In the genomic region with DNA sequence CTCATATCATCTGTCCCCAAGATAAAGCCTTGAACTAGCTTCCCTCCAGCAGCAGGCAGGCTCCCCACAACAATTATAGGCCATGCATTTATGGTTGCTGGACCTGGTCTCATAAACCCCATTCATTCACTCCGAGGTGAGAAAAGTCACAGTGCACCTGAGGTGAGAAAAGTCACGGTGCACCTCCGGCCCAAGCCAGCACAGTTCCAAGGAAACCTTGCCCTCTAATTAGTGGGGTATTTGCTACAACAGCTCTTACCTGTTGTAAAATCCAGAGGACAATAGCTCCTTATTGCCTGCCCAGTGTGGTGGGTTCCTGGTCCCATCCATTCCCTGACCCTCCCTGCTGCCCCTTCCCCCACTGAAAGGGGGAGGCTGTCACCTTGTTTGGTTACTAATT, we compare ENCODE assay signal across 22 cellular contexts.
A peak's percentile ranks its signal among the peaks of the same experiment; 100 is the strongest.
DNase-seq lines count a peak whose midpoint lies in the region; ATAC-seq and TF ChIP-seq lines count a peak whose summit lies in the region.
"Had no signal": no experiment of that assay in that cellular context is flagged by ENCODE, and none has a peak within 500 bp of the region (broad histone marks: within the 10 kb centered on the region; RNA-seq: fewer than 3 reads in every experiment).

No MANE protein-coding gene starts in this region.

- POLR2A ChIA-PET in CD8-positive, alpha-beta T cell (lab: Charles Lee), result no interaction called here

- peaks cover 62% of the 10 kb centered on the region for H3K27me3 Mint-ChIP-seq in CD8-positive, alpha-beta T cell (ENCODE audit: low read depth)
- H3K27me3 Mint-ChIP-seq in HFFc6 (ENCODE audit: insufficient read depth), result peaks cover 2% of the 10 kb centered on the region; the same call in 1 of the 2 replicates
- H3K27me3 Mint-ChIP-seq in endodermal cell (ENCODE audit: insufficient read depth), result peaks cover 84% of the 10 kb centered on the region
- no peaks in the 10 kb centered on the region for H3K27me3 Mint-ChIP-seq in osteocyte (ENCODE audit: unreplicated experiment)

- TF ChIP-seq CTCF in CD8-positive, alpha-beta T cell (IDR thresholded peaks at IDR 0.05), result no peak
- TF ChIP-seq CTCF in HFFc6 (IDR thresholded peaks at IDR 0.05), result no peak
- no peak for TF ChIP-seq CTCF in endodermal cell (conservative IDR thresholded peaks at IDR 0.05)
- TF ChIP-seq CTCF in osteocyte (IDR thresholded peaks at IDR 0.05), result no peak

- intact Hi-C loops in CD8-positive, alpha-beta T cell (cut with DNase I, micrococcal nuclease), result no loop called here

- peaks cover 32% of the 10 kb centered on the region for H3K4me1 ChIP-seq in CD8-positive, alpha-beta T cell (ENCODE audit: insufficient read depth, low read length)
- peaks cover under 1% of the 10 kb centered on the region for H3K4me1 ChIP-seq in endodermal cell (ENCODE audit: control insufficient read depth, insufficient read depth, low read length)

- H3K9ac ChIP-seq in endodermal cell (ENCODE audit: extremely low read depth, low read length, poor library complexity, severe bottlenecking), result no peak overlapping the region

- ATAC-seq in CD8-positive, alpha-beta T cell, result no peak
- ATAC-seq: activated CD4-positive, CD25-positive, alpha-beta regulatory T cell treated with anti-CD3 and anti-CD28 coated beads, Interleukin-2, amount 50 U/mL, for 24 hours; activated T-helper 17 cell treated with anti-CD3 and anti-CD28 coated beads, Interleukin-2, amount 50 U/mL, for 72 hours; K562; left lobe of liver; stimulated activated effector memory CD8-positive, alpha-beta T cell treated with anti-CD3 and anti-CD28 coated beads, Interleukin-12 subunit alpha, Interleukin-12 subunit beta, amount 100 ng/mL, for 72 hours had no signal

- H3K4me3 Mint-ChIP-seq in CD8-positive, alpha-beta T cell, result peak overlapping the region; percentile 86
- H3K4me3 Mint-ChIP-seq in HFFc6 (peak overlapping the region; percentile 92), endodermal cell (no peak overlapping the region), osteocyte (ENCODE audit: unreplicated experiment) (no peak overlapping the region)

- H3K27me3 ChIP-seq in CD8-positive, alpha-beta T cell (ENCODE audit: insufficient read depth, low read length), result peaks cover 32% of the 10 kb centered on the region
- H3K27me3 ChIP-seq in endodermal cell (ENCODE audit: control insufficient read depth, insufficient read depth, low read length, poor library complexity, severe bottlenecking), result peaks cover 68% of the 10 kb centered on the region
- H3K27me3 ChIP-seq: ovary had no signal

- H3K27ac ChIP-seq in CD8-positive, alpha-beta T cell (ENCODE audit: low read depth, low read length), result no peak overlapping the region
- H3K27ac ChIP-seq in endodermal cell (ENCODE audit: low read depth, low read length), result no peak overlapping the region
- H3K27ac ChIP-seq: C4-2B, ovary had no signal

- peaks cover 25% of the 10 kb centered on the region for H3K4me1 Mint-ChIP-seq in CD8-positive, alpha-beta T cell (ENCODE audit: low read depth)
- H3K4me1 Mint-ChIP-seq in HFFc6 (ENCODE audit: low read depth) (peaks cover 68% of the 10 kb centered on the region), endodermal cell (peaks cover 22% of the 10 kb centered on the region), osteocyte (ENCODE audit: unreplicated experiment) (peaks cover 55% of the 10 kb centered on the region)

- no peak for DNase-seq in CD8-positive, alpha-beta T cell
- DNase-seq in HFFc6 (no peak), endodermal cell (peak; percentile 46), osteocyte (ENCODE audit: extremely low spot score, unreplicated experiment) (no peak), T-helper 2 cell (no peak), SIG-M5 treated with dmso at 0.1 percent for 504 hours (lab: John Stamatoyannopoulos, UW; ENCODE audit: unreplicated experiment) (no peak)
- DNase-seq in stimulated activated naive CD4-positive, alpha-beta T cell (lab: John Stamatoyannopoulos, UW), result no peak
- DNase-seq: activated CD4-positive, alpha-beta memory T cell treated with anti-CD3 and anti-CD28 coated beads for 36 hours; aorta; mesendoderm; NCI-H1417; NCI-H2081; NCI-H226; ovary; stimulated activated CD4-positive, alpha-beta T cell treated with anti-CD3 and anti-CD28 coated beads, Interleukin-4, amount 100 ng/mL, for 1 hour had no signal

- H3K36me3 Mint-ChIP-seq in CD8-positive, alpha-beta T cell, result no peaks in the 10 kb centered on the region
- peaks cover 35% of the 10 kb centered on the region for H3K36me3 Mint-ChIP-seq in HFFc6 (ENCODE audit: low read depth)
- no peaks in the 10 kb centered on the region for H3K36me3 Mint-ChIP-seq in endodermal cell (ENCODE audit: low read depth)
- H3K36me3 Mint-ChIP-seq in osteocyte (ENCODE audit: unreplicated experiment), result no peaks in the 10 kb centered on the region
- H3K36me3 Mint-ChIP-seq: activated CD4-positive, alpha-beta memory T cell treated with anti-CD3 and anti-CD28 coated beads for 36 hours; activated naive CD8-positive, alpha-beta T cell had no signal

- 96 to 100% methylated on average over 2 to 3 of the region's 3 CpGs for WGBS in endodermal cell (ENCODE audit: insufficient coverage in 1 of 2, insufficient read length in 1 of 2), 2 experiments

- CTCF ChIA-PET in CD8-positive, alpha-beta T cell (lab: Charles Lee), result interaction anchor here (2.5 kb wide), 1 partner anchor 54 kb away, joined by 5 read pairs; no protein-coding TSS in a partner anchor

- no peak overlapping the region for H3K27ac Mint-ChIP-seq in CD8-positive, alpha-beta T cell
- peak overlapping the region; percentile 97 for H3K27ac Mint-ChIP-seq in HFFc6
- no peak overlapping the region for H3K27ac Mint-ChIP-seq in endodermal cell
- H3K27ac Mint-ChIP-seq in osteocyte (ENCODE audit: unreplicated experiment), result peak overlapping the region; percentile 91
- H3K27ac Mint-ChIP-seq: activated CD4-positive, alpha-beta memory T cell treated with anti-CD3 and anti-CD28 coated beads for 36 hours; activated naive CD8-positive, alpha-beta T cell; activated T-helper 17 cell treated with anti-CD3 and anti-CD28 coated beads, Interleukin-2, amount 50 U/mL, for 72 hours; stimulated activated effector memory CD8-positive, alpha-beta T cell treated with anti-CD3 and anti-CD28 coated beads, Interleukin-12 subunit alpha, Interleukin-12 subunit beta, amount 100 ng/mL, for 72 hours had no signal

- no peaks in the 10 kb centered on the region for H3K9me3 Mint-ChIP-seq in CD8-positive, alpha-beta T cell
- H3K9me3 Mint-ChIP-seq in HFFc6, result no peaks in the 10 kb centered on the region
- H3K9me3 Mint-ChIP-seq in endodermal cell, result no peaks in the 10 kb centered on the region
- no peaks in the 10 kb centered on the region for H3K9me3 Mint-ChIP-seq in osteocyte (ENCODE audit: unreplicated experiment)
- H3K9me3 Mint-ChIP-seq: activated CD4-positive, alpha-beta memory T cell treated with anti-CD3 and anti-CD28 coated beads for 36 hours; activated T-helper 17 cell treated with anti-CD3 and anti-CD28 coated beads, Interleukin-2, amount 50 U/mL, for 72 hours; stimulated activated effector memory CD8-positive, alpha-beta T cell treated with anti-CD3 and anti-CD28 coated beads, Interleukin-12 subunit alpha, Interleukin-12 subunit beta, amount 100 ng/mL, for 72 hours had no signal

- H3K36me3 ChIP-seq in CD8-positive, alpha-beta T cell (ENCODE audit: insufficient read depth, low read length), result no peaks in the 10 kb centered on the region
- no peaks in the 10 kb centered on the region for H3K36me3 ChIP-seq in endodermal cell (ENCODE audit: control insufficient read depth, insufficient read depth, low read length)
- H3K36me3 ChIP-seq: ovary had no signal

- H3K9me3 ChIP-seq in CD8-positive, alpha-beta T cell (ENCODE audit: low read length), result no peaks in the 10 kb centered on the region
- H3K9me3 ChIP-seq in endodermal cell (ENCODE audit: control insufficient read depth, low read length), result no peaks in the 10 kb centered on the region
- H3K9me3 ChIP-seq: ovary had no signal

- no peak overlapping the region for H3K4me3 ChIP-seq in CD8-positive, alpha-beta T cell (ENCODE audit: low read depth, low read length)
- H3K4me3 ChIP-seq in endodermal cell (ENCODE audit: low read length), result no peak overlapping the region
- H3K4me3 ChIP-seq: K562 had no signal

Comparison
In these comparisons a context has a peak if more than half of its experiments do, and no peak if none do; other contexts are left out.
1. H3K27ac Mint-ChIP-seq: peak in HFFc6 (single experiment) and osteocyte (single experiment); none in CD8-positive, alpha-beta T cell (single experiment) and endodermal cell (single experiment).
2. H3K4me3 Mint-ChIP-seq: peak in CD8-positive, alpha-beta T cell (single experiment) and HFFc6 (single experiment); none in endodermal cell (single experiment) and osteocyte (single experiment).